In genomic region chr5:177128551-177128976, GRCh38 we compare ENCODE assay signal across 12 cellular contexts. TPM values are rescaled to one million over a fixed set of nuclear protein-coding genes. Genes with fewer than 3 reads are reported as not detected.
A peak's percentile ranks its signal among the peaks of the same experiment; 100 is the strongest.
DNase-seq lines count a peak whose midpoint lies in the region; ATAC-seq and TF ChIP-seq lines count a peak whose summit lies in the region.
"Had no signal": no experiment of that assay in that cellular context is flagged by ENCODE, and none has a peak within 500 bp of the region (broad histone marks: within the 10 kb centered on the region; RNA-seq: fewer than 3 reads in every experiment).

No MANE protein-coding gene starts in this region.

- H3K4me3 Mint-ChIP-seq in CD4-positive, alpha-beta T cell, result peak overlapping the region; percentile 44
- no peak overlapping the region for H3K4me3 Mint-ChIP-seq in activated T-helper 2 cell treated with anti-CD3 and anti-CD28 coated beads, Interferon-gamma antibody, Interleukin-2, Interleukin-4, amounts not matched to agents 10 μg/mL and 5 μg/mL and 100 μg/mL, durations not matched to agents 14 hours and 24 hours and 36 hours (ENCODE audit: low read depth)
- H3K4me3 Mint-ChIP-seq in neural crest cell, result peak overlapping the region; percentile 18
- no peak overlapping the region for H3K4me3 Mint-ChIP-seq in progenitor cell of endocrine pancreas (ENCODE audit: low read depth)
- H3K4me3 Mint-ChIP-seq: neural progenitor cell had no signal

- no peaks in the 10 kb centered on the region for H3K9me3 Mint-ChIP-seq in CD4-positive, alpha-beta T cell
- H3K9me3 Mint-ChIP-seq in activated T-helper 2 cell treated with anti-CD3 and anti-CD28 coated beads, Interferon-gamma antibody, Interleukin-2, Interleukin-4, amounts not matched to agents 10 μg/mL and 5 μg/mL and 100 μg/mL, durations not matched to agents 14 hours and 24 hours and 36 hours, result no peaks in the 10 kb centered on the region
- H3K9me3 Mint-ChIP-seq in neural crest cell, result no peaks in the 10 kb centered on the region
- H3K9me3 Mint-ChIP-seq in progenitor cell of endocrine pancreas (ENCODE audit: low read depth), result no peaks in the 10 kb centered on the region
- H3K9me3 Mint-ChIP-seq: neural progenitor cell had no signal

- peak overlapping the region; percentile 92 for H3K27ac Mint-ChIP-seq in CD4-positive, alpha-beta T cell
- H3K27ac Mint-ChIP-seq in activated T-helper 2 cell treated with anti-CD3 and anti-CD28 coated beads, Interferon-gamma antibody, Interleukin-2, Interleukin-4, amounts not matched to agents 10 μg/mL and 5 μg/mL and 100 μg/mL, durations not matched to agents 14 hours and 24 hours and 36 hours, result peak overlapping the region; percentile 48
- H3K27ac Mint-ChIP-seq in neural crest cell (ENCODE audit: unreplicated experiment) (peak overlapping the region; percentile 29), progenitor cell of endocrine pancreas (no peak overlapping the region)
- H3K27ac Mint-ChIP-seq: neural progenitor cell had no signal

- peaks cover 43% of the 10 kb centered on the region for H3K4me1 Mint-ChIP-seq in CD4-positive, alpha-beta T cell (ENCODE audit: low read depth)
- peaks cover 21% of the 10 kb centered on the region for H3K4me1 Mint-ChIP-seq in activated T-helper 2 cell treated with anti-CD3 and anti-CD28 coated beads, Interferon-gamma antibody, Interleukin-2, Interleukin-4, amounts not matched to agents 10 μg/mL and 5 μg/mL and 100 μg/mL, durations not matched to agents 14 hours and 24 hours and 36 hours (ENCODE audit: low read depth)
- peaks cover 5% of the 10 kb centered on the region for H3K4me1 Mint-ChIP-seq in neural crest cell
- H3K4me1 Mint-ChIP-seq in progenitor cell of endocrine pancreas (ENCODE audit: low read depth), result peaks cover 1% of the 10 kb centered on the region

- CTCF ChIA-PET in CD4-positive, alpha-beta T cell (lab: Charles Lee), result interaction anchor here (0.6 to 1.8 kb wide), 4 partner anchors 15 to 66 kb away, joined by 3 to 8 read pairs (median 3); no protein-coding TSS in a partner anchor

- intact Hi-C loops in CD4-positive, alpha-beta T cell (cut with DNase I, micrococcal nuclease), result no loop called here
- intact Hi-C loops in activated T-helper 2 cell treated with anti-CD3 and anti-CD28 coated beads, Interferon-gamma antibody, Interleukin-2, Interleukin-4, amounts not matched to agents 10 μg/mL and 5 μg/mL and 100 μg/mL, durations not matched to agents 14 hours and 24 hours and 36 hours (cut with micrococcal nuclease), result no loop called here

- TF ChIP-seq CTCF in CD4-positive, alpha-beta T cell (IDR thresholded peaks at IDR 0.05), result no peak
- TF ChIP-seq CTCF in neural crest cell (conservative IDR thresholded peaks at IDR 0.05) (no peak), progenitor cell of endocrine pancreas (IDR thresholded peaks at IDR 0.05; ENCODE audit: unreplicated experiment) (no peak)

- POLR2A ChIA-PET in CD4-positive, alpha-beta T cell (lab: Charles Lee), result interaction anchor here (0.6 kb wide), 1 partner anchor 10 kb away, joined by 3 read pairs; no protein-coding TSS in a partner anchor

- H3K27me3 ChIP-seq in CD4-positive, alpha-beta T cell (ENCODE audit: control insufficient read depth, insufficient read depth, low read length), result no peaks in the 10 kb centered on the region
- H3K27me3 ChIP-seq: neural progenitor cell, testis had no signal

- DNase-seq in CD4-positive, alpha-beta T cell, result no peak
- DNase-seq in HT1080 (ENCODE audit: low read depth) (peak; percentile 66), neural crest cell (ENCODE audit: low read depth, low spot score) (no peak), progenitor cell of endocrine pancreas (ENCODE audit: low spot score, unreplicated experiment) (no peak), globus pallidus (ENCODE audit: low spot score) (no peak), SIG-M5 treated with dmso at 0.1 percent for 504 hours (lab: John Stamatoyannopoulos, UW; ENCODE audit: unreplicated experiment) (no peak), DMS79 (lab: John Stamatoyannopoulos, UW) (no peak)
- no peak for DNase-seq in activated T-helper 2 cell treated with anti-CD3 and anti-CD28 coated beads, Interferon-gamma antibody, Interleukin-2, Interleukin-4, amounts not matched to agents 10 μg/mL and 5 μg/mL and 100 μg/mL, durations not matched to agents 14 hours and 24 hours and 36 hours (ENCODE audit: low spot score)
- DNase-seq: DMS53, NCI-H187 treated with DMSO at 0.1 percent for 48 hours, testis had no signal

- H3K27me3 Mint-ChIP-seq in CD4-positive, alpha-beta T cell, result no peaks in the 10 kb centered on the region
- peaks cover 1% of the 10 kb centered on the region for H3K27me3 Mint-ChIP-seq in activated T-helper 2 cell treated with anti-CD3 and anti-CD28 coated beads, Interferon-gamma antibody, Interleukin-2, Interleukin-4, amounts not matched to agents 10 μg/mL and 5 μg/mL and 100 μg/mL, durations not matched to agents 14 hours and 24 hours and 36 hours (ENCODE audit: low read depth)
- H3K27me3 Mint-ChIP-seq in neural crest cell (ENCODE audit: low read depth) (peaks cover 7% of the 10 kb centered on the region), progenitor cell of endocrine pancreas (peaks cover 12% of the 10 kb centered on the region)

- no peaks in the 10 kb centered on the region for H3K9me3 ChIP-seq in CD4-positive, alpha-beta T cell (ENCODE audit: control insufficient read depth, low read length)
- H3K9me3 ChIP-seq: testis had no signal

- no peak for ATAC-seq in CD4-positive, alpha-beta T cell (ENCODE audit: poor library complexity)

- H3K27ac ChIP-seq in CD4-positive, alpha-beta T cell (ENCODE audit: low read depth, low read length), result no peak overlapping the region
- H3K27ac ChIP-seq: neural progenitor cell, testis had no signal

- H3K36me3 Mint-ChIP-seq in CD4-positive, alpha-beta T cell (ENCODE audit: low read depth), result peaks cover 7% of the 10 kb centered on the region
- no peaks in the 10 kb centered on the region for H3K36me3 Mint-ChIP-seq in activated T-helper 2 cell treated with anti-CD3 and anti-CD28 coated beads, Interferon-gamma antibody, Interleukin-2, Interleukin-4, amounts not matched to agents 10 μg/mL and 5 μg/mL and 100 μg/mL, durations not matched to agents 14 hours and 24 hours and 36 hours (ENCODE audit: low read depth)
- no peaks in the 10 kb centered on the region for H3K36me3 Mint-ChIP-seq in neural crest cell (ENCODE audit: low read depth)
- no peaks in the 10 kb centered on the region for H3K36me3 Mint-ChIP-seq in progenitor cell of endocrine pancreas (ENCODE audit: insufficient read depth)
- H3K36me3 Mint-ChIP-seq: neural progenitor cell had no signal

RNA-seq across cellular contexts. Expression of gene NSD1, which starts 5.0 kb away (rescaled TPM):
- 10 to 100 TPM; 87.6 to 93.3 TPM for total RNA-seq in CD4-positive, alpha-beta T cell
- 14.3 and 18.3 TPM in 2 replicates for total RNA-seq in HT1080 (2014; rRNA removed; shearing (Covaris generic))
- polyA plus RNA-seq in HT1080 (2015; cell fraction: cytosol; rRNA removed), result 7.0 and 9.4 TPM in 2 replicates
- 13.8 and 15.2 TPM in 2 replicates for polyA plus RNA-seq in HT1080 (2015; cell fraction: nucleus; rRNA removed)
- total RNA-seq in activated T-helper 2 cell treated with anti-CD3 and anti-CD28 coated beads, Interferon-gamma antibody, Interleukin-2, Interleukin-4, amounts not matched to agents 10 μg/mL and 5 μg/mL and 100 μg/mL, durations not matched to agents 14 hours and 24 hours and 36 hours, result 100.0 and 103 TPM in 2 replicates
- total RNA-seq in neural crest cell, result 122 TPM in 2 replicates
- total RNA-seq in progenitor cell of endocrine pancreas, result 168 and 178 TPM in 2 replicates

RNA-seq across cellular contexts. Expression of gene FGFR4, which starts 41.8 kb away (rescaled TPM):
- total RNA-seq in CD4-positive, alpha-beta T cell, result 1 to 10 TPM; 2.8 to 3.1 TPM
- 2.2 and 3.4 TPM in 2 replicates for total RNA-seq in HT1080 (2014; rRNA removed; shearing (Covaris generic))
- polyA plus RNA-seq in HT1080 (2015; cell fraction: cytosol; rRNA removed), result 2.0 and 2.6 TPM in 2 replicates
- polyA plus RNA-seq in HT1080 (2015; cell fraction: nucleus; rRNA removed), result 2.1 and 3.6 TPM in 2 replicates
- 1.1 and 1.2 TPM in 2 replicates for total RNA-seq in activated T-helper 2 cell treated with anti-CD3 and anti-CD28 coated beads, Interferon-gamma antibody, Interleukin-2, Interleukin-4, amounts not matched to agents 10 μg/mL and 5 μg/mL and 100 μg/mL, durations not matched to agents 14 hours and 24 hours and 36 hours
- 5.4 and 7.1 TPM in 2 replicates for total RNA-seq in neural crest cell
- total RNA-seq in progenitor cell of endocrine pancreas, result 244 and 258 TPM in 2 replicates

Comparison
In these comparisons a context has a peak if more than half of its experiments do, and no peak if none do; other contexts are left out.
1. H3K4me3 Mint-ChIP-seq: peak in CD4-positive, alpha-beta T cell (single experiment) and neural crest cell (single experiment); none in activated T-helper 2 cell treated with anti-CD3 and anti-CD28 coated beads, Interferon-gamma antibody, Interleukin-2, Interleukin-4, amounts not matched to agents 10 μg/mL and 5 μg/mL and 100 μg/mL, durations not matched to agents 14 hours and 24 hours and 36 hours (single experiment) and progenitor cell of endocrine pancreas (single experiment).
2. RNA of gene FGFR4, which starts 41.8 kb away (total RNA-seq): 244 to 258 TPM in progenitor cell of endocrine pancreas; 5.4 to 7.1 TPM in neural crest cell, 2.2 to 3.4 TPM in HT1080, 2.8 to 3.1 TPM in CD4-positive, alpha-beta T cell and 1.1 to 1.2 TPM in activated T-helper 2 cell treated with anti-CD3 and anti-CD28 coated beads, Interferon-gamma antibody, Interleukin-2, Interleukin-4, amounts not matched to agents 10 μg/mL and 5 μg/mL and 100 μg/mL, durations not matched to agents 14 hours and 24 hours and 36 hours; every median in the first group is over 10 times any median in the second.